ENCODE assay signal across 9 cellular contexts in genomic region chr18:63258749-63259580, GRCh38.
DNase-seq lines count a peak whose midpoint lies in the region; ATAC-seq and TF ChIP-seq lines count a peak whose summit lies in the region.
"Had no signal": no experiment of that assay in that cellular context is flagged by ENCODE, and none has a peak within 500 bp of the region (broad histone marks: within the 10 kb centered on the region; RNA-seq: fewer than 3 reads in every experiment).

No MANE protein-coding gene starts in this region.

- no peaks in the 10 kb centered on the region for H3K9me3 ChIP-seq in naive thymus-derived CD4-positive, alpha-beta T cell (ENCODE audit: control insufficient read depth in 2 of 3, low read length in 3 of 3)
- H3K9me3 ChIP-seq in tibial nerve: no peaks in the 10 kb centered on the region
- no peaks in the 10 kb centered on the region for H3K9me3 ChIP-seq in MM.1S (replicated peaks; ENCODE audit: insufficient read depth, low read length)

- intact Hi-C loops in naive thymus-derived CD4-positive, alpha-beta T cell (cut with micrococcal nuclease): loop anchor here in 1 of 2 donors (5.0 kb wide), 1 partner anchor 33 kb away; no protein-coding TSS in a partner anchor

- TF ChIP-seq EP300 in tibial nerve (IDR thresholded peaks at IDR 0.05): peak; percentile 19 to 76

- peak; percentile 45 to 68 for ATAC-seq in activated T-cell treated with anti-CD3 and anti-CD28 coated beads, Interleukin-2, amount 50 U/mL, for 4 hours
- peak in 3 of 4 experiments; percentile 27 to 38 (median 36) for ATAC-seq in T-cell (replicated peaks in 1 of 4)
- no peak for ATAC-seq in naive thymus-derived CD4-positive, alpha-beta T cell
- ATAC-seq in HG03571 (IDR thresholded peaks at IDR 0.05; ENCODE audit: unreplicated experiment): no peak
- ATAC-seq in HG02973 (IDR thresholded peaks at IDR 0.05; ENCODE audit: unreplicated experiment): no peak

- H3K79me2 ChIP-seq in MM.1S (ENCODE audit: low read length): peaks cover 84% of the 10 kb centered on the region

- CTCF ChIA-PET in T-cell (lab: Charles Lee): no interaction called here
- CTCF ChIA-PET in naive thymus-derived CD4-positive, alpha-beta T cell (lab: Charles Lee): interaction anchor here (0.7 kb wide), 1 partner anchor 8 kb away, joined by 4 read pairs; no protein-coding TSS in a partner anchor

- no peaks in the 10 kb centered on the region for H4K20me1 ChIP-seq in MM.1S (ENCODE audit: insufficient read depth, low read length)

- TF ChIP-seq POLR2A in tibial nerve (IDR thresholded peaks at IDR 0.05): peak in 1 of 2 donors; percentile 26

- no peak overlapping the region for H3K4me3 Mint-ChIP-seq in activated T-cell treated with anti-CD3 and anti-CD28 coated beads, Interleukin-2, amount 50 U/mL, for 4 hours
- peak overlapping the region in 1 of 3 donors; percentile 59 for H3K4me3 Mint-ChIP-seq in T-cell
- peak overlapping the region in 8 of 10 donors; percentile 30 to 76 (median 56) for H3K4me3 Mint-ChIP-seq in naive thymus-derived CD4-positive, alpha-beta T cell

- no peak for TF ChIP-seq CTCF in tibial nerve (IDR thresholded peaks at IDR 0.05)
- no peak for TF ChIP-seq CTCF in MM.1S (IDR thresholded peaks at IDR 0.05; ENCODE audit: low read length)

- H2AFZ ChIP-seq in MM.1S (ENCODE audit: low read length): no peak overlapping the region

- H3K4me1 Mint-ChIP-seq in activated T-cell treated with anti-CD3 and anti-CD28 coated beads, Interleukin-2, amount 50 U/mL, for 4 hours (ENCODE audit: low read depth): peaks cover 82% of the 10 kb centered on the region
- H3K4me1 Mint-ChIP-seq in T-cell: peaks cover 73 to 92% (median 86%) of the 10 kb centered on the region in 3 donors
- H3K4me1 Mint-ChIP-seq in naive thymus-derived CD4-positive, alpha-beta T cell: peaks cover 25 to 82% (median 76%) of the 10 kb centered on the region in 7 donors

- H3K36me3 ChIP-seq in naive thymus-derived CD4-positive, alpha-beta T cell (ENCODE audit: control insufficient read depth in 2 of 3, insufficient read depth in 3 of 3, low read length in 3 of 3): peaks cover 0 to 6% (median 0%) of the 10 kb centered on the region in 3 experiments
- H3K36me3 ChIP-seq in tibial nerve (no peaks in the 10 kb centered on the region), MM.1S (replicated peaks; ENCODE audit: insufficient read depth, low read length) (no peaks in the 10 kb centered on the region)

- no peaks in the 10 kb centered on the region for H3K27me3 ChIP-seq in naive thymus-derived CD4-positive, alpha-beta T cell (ENCODE audit: control insufficient read depth in 2 of 2, insufficient read depth in 2 of 2, low read length in 2 of 2)
- no peaks in the 10 kb centered on the region for H3K27me3 ChIP-seq in tibial nerve
- H3K27me3 ChIP-seq in MM.1S (replicated peaks; ENCODE audit: insufficient read depth, low read length): no peaks in the 10 kb centered on the region

- no peak overlapping the region for H3K4me3 ChIP-seq in naive thymus-derived CD4-positive, alpha-beta T cell (ENCODE audit: low read length)
- H3K4me3 ChIP-seq in tibial nerve: no peak overlapping the region
- no peak overlapping the region for H3K4me3 ChIP-seq in MM.1S (ENCODE audit: low read length)

- peaks cover 51% of the 10 kb centered on the region for H3K36me3 Mint-ChIP-seq in activated T-cell treated with anti-CD3 and anti-CD28 coated beads, Interleukin-2, amount 50 U/mL, for 4 hours (ENCODE audit: insufficient read depth)
- peaks cover 71% of the 10 kb centered on the region for H3K36me3 Mint-ChIP-seq in T-cell
- peaks cover 14 to 63% (median 58%) of the 10 kb centered on the region in 5 donors for H3K36me3 Mint-ChIP-seq in naive thymus-derived CD4-positive, alpha-beta T cell

- no peaks in the 10 kb centered on the region for H3K27me3 Mint-ChIP-seq in activated T-cell treated with anti-CD3 and anti-CD28 coated beads, Interleukin-2, amount 50 U/mL, for 4 hours (ENCODE audit: low read depth)
- no peaks in the 10 kb centered on the region for H3K27me3 Mint-ChIP-seq in T-cell
- H3K27me3 Mint-ChIP-seq in naive thymus-derived CD4-positive, alpha-beta T cell: no peaks in the 10 kb centered on the region

- H3K9me3 Mint-ChIP-seq in activated T-cell treated with anti-CD3 and anti-CD28 coated beads, Interleukin-2, amount 50 U/mL, for 4 hours: no peaks in the 10 kb centered on the region
- H3K9me3 Mint-ChIP-seq in T-cell: no peaks in the 10 kb centered on the region
- peaks cover 0 to 4% (median 0%) of the 10 kb centered on the region in 11 donors for H3K9me3 Mint-ChIP-seq in naive thymus-derived CD4-positive, alpha-beta T cell

- H3K4me1 ChIP-seq in naive thymus-derived CD4-positive, alpha-beta T cell (ENCODE audit: control insufficient read depth in 2 of 2, insufficient read depth in 2 of 2, low read length in 2 of 2): peaks cover 7 to 11% of the 10 kb centered on the region in 2 donors
- peaks cover 0 to 66% (median 36%) of the 10 kb centered on the region in 4 donors for H3K4me1 ChIP-seq in tibial nerve
- H3K4me1 ChIP-seq in MM.1S (ENCODE audit: low read length): peaks cover 18% of the 10 kb centered on the region

- 49 to 59% methylated on average over 17 of the region's 17 CpGs for WGBS in tibial nerve, 2 donors

- no peak overlapping the region for H3K9ac ChIP-seq in MM.1S (ENCODE audit: low read length)

- H3K27ac Mint-ChIP-seq in T-cell: peak overlapping the region; percentile 65
- peak overlapping the region in 6 of 9 donors; percentile 33 to 82 (median 72) for H3K27ac Mint-ChIP-seq in naive thymus-derived CD4-positive, alpha-beta T cell

- no peak overlapping the region for H3K27ac ChIP-seq in naive thymus-derived CD4-positive, alpha-beta T cell (ENCODE audit: low read depth, low read length)
- H3K27ac ChIP-seq in tibial nerve: peak overlapping the region; percentile 66 to 97 (median 83)
- H3K27ac ChIP-seq in MM.1S (ENCODE audit: low read length): no peak overlapping the region

- POLR2A ChIA-PET in T-cell (lab: Charles Lee): no interaction called here
- POLR2A ChIA-PET in naive thymus-derived CD4-positive, alpha-beta T cell (lab: Charles Lee): interaction anchor here (0.6 to 1.8 kb wide), 7 partner anchors 9 to 86 kb away, joined by 3 to 7 read pairs (median 4); partner anchors contain the start of gene BCL2

- no peak overlapping the region for H3K4me2 ChIP-seq in MM.1S (ENCODE audit: low read depth, low read length)

- H3K9me2 ChIP-seq in MM.1S (replicated peaks; ENCODE audit: insufficient read depth, low read length): no peaks in the 10 kb centered on the region

- no peak for DNase-seq in activated T-cell treated with anti-CD3 and anti-CD28 coated beads, Interleukin-2, amount 50 U/mL, for 4 hours
- no peak for DNase-seq in activated T-cell treated with anti-CD3 and anti-CD28 coated beads, Interleukin-2, amount 50 U/mL, for 48 hours
- DNase-seq in T-cell (no peak), tibial nerve (ENCODE audit: low spot score in 2 of 2) (no peak), MM.1S (no peak)
- DNase-seq in naive thymus-derived CD4-positive, alpha-beta T cell: no peak
- DNase-seq: activated CD4-positive, alpha-beta T cell treated with anti-CD3 and anti-CD28 coated beads, Interleukin-2, amount 50 U/mL, for 48 hours had no signal

- H3F3A ChIP-seq in MM.1S (ENCODE audit: insufficient read depth, low read length): peaks cover 21% of the 10 kb centered on the region

Comparison
In these comparisons a context has a peak if more than half of its experiments do, and no peak if none do; other contexts are left out.
1. ATAC-seq: peak in activated T-cell treated with anti-CD3 and anti-CD28 coated beads, Interleukin-2, amount 50 U/mL, for 4 hours (2 of 2) and T-cell (3 of 4); none in naive thymus-derived CD4-positive, alpha-beta T cell (single experiment), HG03571 (single experiment) and HG02973 (single experiment).
2. H3K27ac ChIP-seq: peak in tibial nerve (4 of 4); none in naive thymus-derived CD4-positive, alpha-beta T cell (single experiment) and MM.1S (single experiment).